25 cellular contexts compared by ENCODE assay signal in the genomic region with DNA sequence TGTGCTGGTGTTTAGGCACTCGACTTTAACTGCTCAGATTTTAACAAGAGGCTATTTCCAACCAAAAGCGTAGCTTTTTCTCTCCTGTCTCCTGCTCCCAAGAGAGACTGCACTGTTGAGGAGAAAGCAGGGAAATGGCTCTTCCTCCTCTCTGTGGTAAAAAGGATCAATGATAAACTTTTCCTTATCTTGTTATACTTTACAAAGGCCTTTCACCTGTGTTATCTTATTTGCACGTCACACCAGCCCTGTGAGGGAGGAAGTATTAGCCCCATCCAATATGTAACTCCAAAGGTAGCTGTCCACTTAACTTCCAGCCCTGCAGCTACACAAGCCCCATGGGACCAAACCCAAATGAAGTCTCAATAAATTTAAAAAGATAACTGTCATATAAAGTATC.
"Had no signal": no experiment of that assay in that cellular context is flagged by ENCODE, and none has a peak within 500 bp of the region (broad histone marks: within the 10 kb centered on the region; RNA-seq: fewer than 3 reads in every experiment).

No MANE protein-coding gene starts in this region.

- H3K4me3 Mint-ChIP-seq: activated CD4-positive, alpha-beta memory T cell treated with anti-CD3 and anti-CD28 coated beads, Interleukin-2, amount 10 ng/mL, durations not matched to agents 7 days and 5 days; activated CD4-positive, alpha-beta T cell treated with anti-CD3 and anti-CD28 coated beads for 36 hours; activated naive CD8-positive, alpha-beta T cell treated with anti-CD3 and anti-CD28 coated beads, Interleukin-2, amount 10 ng/mL, durations not matched to agents 7 days and 5 days had no signal

- H3K27me3 ChIP-seq: adrenal gland, body of pancreas had no signal

- H3K27ac Mint-ChIP-seq: activated CD4-positive, alpha-beta memory T cell treated with anti-CD3 and anti-CD28 coated beads, Interleukin-2, amount 10 ng/mL, durations not matched to agents 7 days and 5 days; activated CD4-positive, alpha-beta T cell treated with anti-CD3 and anti-CD28 coated beads for 36 hours; activated naive CD8-positive, alpha-beta T cell treated with anti-CD3 and anti-CD28 coated beads, Interleukin-2, amount 10 ng/mL, durations not matched to agents 7 days and 5 days had no signal

- H3K9ac ChIP-seq: KMS-11 had no signal

- H3K27me3 Mint-ChIP-seq: activated CD4-positive, alpha-beta T cell treated with anti-CD3 and anti-CD28 coated beads for 36 hours had no signal

- H3K27ac ChIP-seq: adrenal gland, KMS-11, SK-N-MC, WERI-Rb-1 had no signal

- H3K36me3 ChIP-seq: adrenal gland, WERI-Rb-1 had no signal

- H3K36me3 Mint-ChIP-seq: activated naive CD8-positive, alpha-beta T cell treated with anti-CD3 and anti-CD28 coated beads, Interleukin-2, amount 10 ng/mL, durations not matched to agents 7 days and 5 days had no signal

- H3K9me3 ChIP-seq: adrenal gland, body of pancreas had no signal

- H3K9me3 Mint-ChIP-seq: activated CD4-positive, alpha-beta memory T cell treated with anti-CD3 and anti-CD28 coated beads, Interleukin-2, amount 10 ng/mL, durations not matched to agents 7 days and 5 days; activated naive CD8-positive, alpha-beta T cell treated with anti-CD3 and anti-CD28 coated beads, Interleukin-2, amount 10 ng/mL, durations not matched to agents 7 days and 5 days had no signal

- ATAC-seq: activated CD4-positive, alpha-beta T cell treated with anti-CD3 and anti-CD28 coated beads for 36 hours; body of pancreas; Right ventricle myocardium inferior had no signal

- DNase-seq: activated CD4-positive, alpha-beta memory T cell treated with anti-CD3 and anti-CD28 coated beads, Interleukin-2, amount 10 ng/mL, durations not matched to agents 7 days and 5 days; activated CD4-positive, alpha-beta T cell treated with anti-CD3 and anti-CD28 coated beads for 36 hours; activated CD4-positive, alpha-beta T cell treated with anti-CD3 and anti-CD28 coated beads, Interleukin-2, amount 50 U/mL, for 1 hour; activated naive CD4-positive, alpha-beta T cell treated with anti-CD3 and anti-CD28 coated beads, Interleukin-2, amount 50 U/mL, for 16 hours; activated naive CD8-positive, alpha-beta T cell treated with anti-CD3 and anti-CD28 coated beads, Interleukin-2, amount 10 ng/mL, durations not matched to agents 7 days and 5 days; aorta; body of pancreas; NCI-H1092; NCI-H1417 treated with DMSO at 0.1 percent for 48 hours; NCI-H1694; NCI-H2029; NCI-H2107; NCI-H2171 treated with DMSO at 0.1 percent for 48 hours; NCI-H226; NCI-H526; NCI-H82; NK-92 treated with Interleukin-12 subunit alpha and Interleukin-12 subunit beta, amount 100 ng/mL, for 24 hours; OCI-M1; RPMI8226; T-helper 1 cell; WERI-Rb-1 had no signal

- H3K4me3 ChIP-seq: adrenal gland, body of pancreas, SK-N-MC had no signal
